ENCODE assay signal across 1 cellular context in genomic region chr21:25565272-25566199, GRCh38.
TF ChIP-seq lines count a peak whose summit lies in the region.

No MANE protein-coding gene starts in this region.

TF ChIP-seq in GM12878, 131 proteins besides CTCF, POLR2A, EP300 and RAD21 (continues in another document):
- TF ChIP-seq NFYA (IDR thresholded peaks at IDR 0.05; ENCODE audit: borderline replicate concordance, low read depth, low read length), result no peak
- no peak for TF ChIP-seq REST (IDR thresholded peaks at IDR 0.05; ENCODE audit: low read depth, low read length)
- TF ChIP-seq NFXL1 (IDR thresholded peaks at IDR 0.05; ENCODE audit: borderline replicate concordance), result no peak
- TF ChIP-seq ZBED1 (IDR thresholded peaks at IDR 0.05; ENCODE audit: borderline replicate concordance), result peak; percentile 91
- TF ChIP-seq SPI1 (IDR thresholded peaks at IDR 0.05; ENCODE audit: borderline replicate concordance, insufficient read depth, low read depth, low read length), result no peak
- no peak for TF ChIP-seq BRCA1 (IDR thresholded peaks at IDR 0.05; ENCODE audit: low read depth, low read length)
- TF ChIP-seq MEF2B (IDR thresholded peaks at IDR 0.05; ENCODE audit: partially characterized antibody, poor library complexity, severe bottlenecking), result no peak
- TF ChIP-seq MEF2A (IDR thresholded peaks at IDR 0.05; ENCODE audit: insufficient read depth, low read depth, low read length), result no peak
- TF ChIP-seq PKNOX1 (IDR thresholded peaks at IDR 0.05), result peak; percentile 35; the same call in 1 of the 2 replicates
- 0 out of 2 replicates have a peak, but pooled peaks have one; percentile 88 for TF ChIP-seq WRNIP1 (IDR thresholded peaks at IDR 0.05; ENCODE audit: borderline replicate concordance, low read depth, low read length)
- TF ChIP-seq E2F8 (IDR thresholded peaks at IDR 0.05; ENCODE audit: low read depth, partially characterized antibody), result no peak
- no peak for TF ChIP-seq TBL1XR1 (IDR thresholded peaks at IDR 0.05; ENCODE audit: low read depth, low read length)
- no peak for TF ChIP-seq RELB (IDR thresholded peaks at IDR 0.05; ENCODE audit: low read depth)
- TF ChIP-seq ATF3 (IDR thresholded peaks at IDR 0.05; ENCODE audit: borderline replicate concordance, extremely low read depth, low read depth, low read length), result no peak
- TF ChIP-seq ZBTB4 (CRISPR knock-in tag; IDR thresholded peaks at IDR 0.05), result no peak
- peak; percentile 75 for TF ChIP-seq BCL3 (IDR thresholded peaks at IDR 0.05; ENCODE audit: borderline replicate concordance, insufficient read depth, low read depth, low read length, poor library complexity, severe bottlenecking)
- TF ChIP-seq NRF1 (conservative IDR thresholded peaks at IDR 0.05; ENCODE audit: low read depth, low read length), result no peak
- TF ChIP-seq BCL11A (IDR thresholded peaks at IDR 0.05; ENCODE audit: low read depth, low read length), result no peak
- TF ChIP-seq MTA2 (IDR thresholded peaks at IDR 0.05; ENCODE audit: low read depth), result no peak
- TF ChIP-seq RB1 (IDR thresholded peaks at IDR 0.05; ENCODE audit: borderline replicate concordance), result no peak
- TF ChIP-seq ZBTB11 (CRISPR knock-in tag; IDR thresholded peaks at IDR 0.05), result peak; percentile 56
- no peak for TF ChIP-seq SREBF2 (IDR thresholded peaks at IDR 0.05; ENCODE audit: low read length)
- no peak for TF ChIP-seq YBX1 (IDR thresholded peaks at IDR 0.05)
- no peak for TF ChIP-seq TARDBP (IDR thresholded peaks at IDR 0.05; ENCODE audit: borderline replicate concordance)
- no peak for TF ChIP-seq RFX5 (IDR thresholded peaks at IDR 0.05; ENCODE audit: low read depth, low read length)
- peak; percentile 54 for TF ChIP-seq CBFB (IDR thresholded peaks at IDR 0.05; ENCODE audit: low read depth)
- peak; percentile 66 for TF ChIP-seq POU2F2 (IDR thresholded peaks at IDR 0.05; ENCODE audit: borderline replicate concordance, low read depth, low read length)
- no peak for TF ChIP-seq MAX (IDR thresholded peaks at IDR 0.05; ENCODE audit: low read depth, low read length)
- TF ChIP-seq ZBTB33 (IDR thresholded peaks at IDR 0.05), result no peak
- TF ChIP-seq CEBPZ (IDR thresholded peaks at IDR 0.05; ENCODE audit: low read depth, low read length), result no peak
